In the genomic region with DNA sequence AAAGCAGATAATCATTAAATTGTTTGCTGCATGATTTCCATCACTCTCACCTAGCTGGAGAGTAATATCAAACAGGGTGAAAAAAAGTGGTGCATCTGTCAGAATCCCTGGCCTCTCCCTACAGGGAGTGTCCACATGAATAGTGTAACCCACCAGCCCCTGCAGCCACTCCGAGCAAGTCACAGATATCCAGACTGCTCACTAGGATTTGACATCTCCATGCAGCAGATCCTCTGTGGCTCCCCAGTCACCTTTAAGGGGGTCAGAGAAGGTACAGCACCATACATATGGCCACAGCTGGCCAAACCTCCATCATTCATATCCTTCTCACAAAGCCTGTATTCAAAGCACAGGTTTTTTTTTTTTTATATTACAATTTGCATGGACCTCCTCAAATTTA, we compare ENCODE assay signal across 13 cellular contexts.
DNase-seq lines count a peak whose midpoint lies in the region; ATAC-seq and TF ChIP-seq lines count a peak whose summit lies in the region.
"Had no signal": no experiment of that assay in that cellular context is flagged by ENCODE, and none has a peak within 500 bp of the region (broad histone marks: within the 10 kb centered on the region; RNA-seq: fewer than 3 reads in every experiment).

No MANE protein-coding gene starts in this region.

- no peaks in the 10 kb centered on the region for H3K27me3 Mint-ChIP-seq in activated T-cell treated with anti-CD3 and anti-CD28 coated beads, Interleukin-2, amount 50 U/mL, for 24 hours
- no peaks in the 10 kb centered on the region for H3K27me3 Mint-ChIP-seq in CD8-positive, alpha-beta T cell (ENCODE audit: low read depth)
- no peaks in the 10 kb centered on the region for H3K27me3 Mint-ChIP-seq in central memory CD8-positive, alpha-beta T cell
- H3K27me3 Mint-ChIP-seq in stimulated activated memory B cell treated with anti-CD40 and anti-IgM and Interleukin-4, amounts not matched to agents 10 μg/mL and 1 μg/mL and 100 μg/mL, for 72 hours, result no peaks in the 10 kb centered on the region

- TF ChIP-seq EP300 in tibial nerve (IDR thresholded peaks at IDR 0.05), result no peak

- no peaks in the 10 kb centered on the region for H3K27me3 ChIP-seq in CD8-positive, alpha-beta T cell (ENCODE audit: insufficient read depth, low read length)
- no peaks in the 10 kb centered on the region for H3K27me3 ChIP-seq in tibial nerve
- H3K27me3 ChIP-seq: BLaER1 had no signal

- CTCF ChIA-PET in CD8-positive, alpha-beta T cell (lab: Charles Lee), result no interaction called here

- H3K4me3 ChIP-seq in CD8-positive, alpha-beta T cell (ENCODE audit: low read depth, low read length), result no peak overlapping the region
- H3K4me3 ChIP-seq in tibial nerve, result no peak overlapping the region
- H3K4me3 ChIP-seq: BLaER1, GM12878 had no signal

- H3K27ac ChIP-seq in CD8-positive, alpha-beta T cell (ENCODE audit: low read depth, low read length), result no peak overlapping the region
- no peak overlapping the region for H3K27ac ChIP-seq in tibial nerve
- H3K27ac ChIP-seq: BLaER1 had no signal

- peak overlapping the region; percentile 44 for H3K27ac Mint-ChIP-seq in activated T-cell treated with anti-CD3 and anti-CD28 coated beads, Interleukin-2, amount 50 U/mL, for 24 hours
- peak overlapping the region; percentile 77 for H3K27ac Mint-ChIP-seq in CD8-positive, alpha-beta T cell
- H3K27ac Mint-ChIP-seq in central memory CD8-positive, alpha-beta T cell (ENCODE audit: low read depth), result peak overlapping the region; percentile 44
- no peak overlapping the region for H3K27ac Mint-ChIP-seq in stimulated activated memory B cell treated with anti-CD40 and anti-IgM and Interleukin-4, amounts not matched to agents 10 μg/mL and 1 μg/mL and 100 μg/mL, for 72 hours

- peaks cover 54% of the 10 kb centered on the region for H3K4me1 Mint-ChIP-seq in activated T-cell treated with anti-CD3 and anti-CD28 coated beads, Interleukin-2, amount 50 U/mL, for 24 hours (ENCODE audit: low read depth)
- peaks cover 33% of the 10 kb centered on the region for H3K4me1 Mint-ChIP-seq in CD8-positive, alpha-beta T cell (ENCODE audit: low read depth)
- peaks cover 51% of the 10 kb centered on the region for H3K4me1 Mint-ChIP-seq in central memory CD8-positive, alpha-beta T cell
- H3K4me1 Mint-ChIP-seq in stimulated activated memory B cell treated with anti-CD40 and anti-IgM and Interleukin-4, amounts not matched to agents 10 μg/mL and 1 μg/mL and 100 μg/mL, for 72 hours, result no peaks in the 10 kb centered on the region

- no peaks in the 10 kb centered on the region for H3K9me3 Mint-ChIP-seq in activated T-cell treated with anti-CD3 and anti-CD28 coated beads, Interleukin-2, amount 50 U/mL, for 24 hours
- H3K9me3 Mint-ChIP-seq in CD8-positive, alpha-beta T cell, result no peaks in the 10 kb centered on the region
- H3K9me3 Mint-ChIP-seq in central memory CD8-positive, alpha-beta T cell, result no peaks in the 10 kb centered on the region
- no peaks in the 10 kb centered on the region for H3K9me3 Mint-ChIP-seq in stimulated activated memory B cell treated with anti-CD40 and anti-IgM and Interleukin-4, amounts not matched to agents 10 μg/mL and 1 μg/mL and 100 μg/mL, for 72 hours

- TF ChIP-seq CTCF in CD8-positive, alpha-beta T cell (IDR thresholded peaks at IDR 0.05), result no peak
- no peak for TF ChIP-seq CTCF in tibial nerve (IDR thresholded peaks at IDR 0.05)

- intact Hi-C loops in CD8-positive, alpha-beta T cell (cut with DNase I, micrococcal nuclease), result no loop called here

- 94 to 100% methylated on average over 1 of the region's 1 CpG for WGBS in tibial nerve, 2 donors

- POLR2A ChIA-PET in CD8-positive, alpha-beta T cell (lab: Charles Lee), result no interaction called here

- peaks cover 13% of the 10 kb centered on the region for H3K4me1 ChIP-seq in CD8-positive, alpha-beta T cell (ENCODE audit: insufficient read depth, low read length)
- no peaks in the 10 kb centered on the region for H3K4me1 ChIP-seq in tibial nerve

- H3K9me3 ChIP-seq in CD8-positive, alpha-beta T cell (ENCODE audit: low read length), result no peaks in the 10 kb centered on the region
- H3K9me3 ChIP-seq in tibial nerve, result no peaks in the 10 kb centered on the region
- H3K9me3 ChIP-seq: BLaER1 had no signal

- H3K4me3 Mint-ChIP-seq in activated T-cell treated with anti-CD3 and anti-CD28 coated beads, Interleukin-2, amount 50 U/mL, for 24 hours, result no peak overlapping the region
- H3K4me3 Mint-ChIP-seq in CD8-positive, alpha-beta T cell, result no peak overlapping the region
- H3K4me3 Mint-ChIP-seq in central memory CD8-positive, alpha-beta T cell, result no peak overlapping the region
- H3K4me3 Mint-ChIP-seq in stimulated activated memory B cell treated with anti-CD40 and anti-IgM and Interleukin-4, amounts not matched to agents 10 μg/mL and 1 μg/mL and 100 μg/mL, for 72 hours, result no peak overlapping the region

- peaks cover 22% of the 10 kb centered on the region for H3K36me3 ChIP-seq in CD8-positive, alpha-beta T cell (ENCODE audit: insufficient read depth, low read length)
- no peaks in the 10 kb centered on the region for H3K36me3 ChIP-seq in tibial nerve
- H3K36me3 ChIP-seq: BLaER1 had no signal

- DNase-seq in activated T-cell treated with anti-CD3 and anti-CD28 coated beads, Interleukin-2, amount 50 U/mL, for 24 hours, result no peak
- no peak for DNase-seq in activated T-cell treated with anti-CD3 and anti-CD28 coated beads, Interleukin-2, amount 50 U/mL, for 1 hour
- no peak for DNase-seq in CD8-positive, alpha-beta T cell
- no peak for DNase-seq in central memory CD8-positive, alpha-beta T cell (ENCODE audit: low spot score in 2 of 2)
- no peak for DNase-seq in tibial nerve (ENCODE audit: low spot score in 2 of 2)
- DNase-seq: 8988T, AML-193, DMS79 had no signal

- H3K36me3 Mint-ChIP-seq in activated T-cell treated with anti-CD3 and anti-CD28 coated beads, Interleukin-2, amount 50 U/mL, for 24 hours (ENCODE audit: low read depth), result peaks cover 90% of the 10 kb centered on the region
- peaks cover 78% of the 10 kb centered on the region for H3K36me3 Mint-ChIP-seq in CD8-positive, alpha-beta T cell
- peaks cover 30% of the 10 kb centered on the region for H3K36me3 Mint-ChIP-seq in central memory CD8-positive, alpha-beta T cell (ENCODE audit: insufficient read depth)
- H3K36me3 Mint-ChIP-seq in stimulated activated memory B cell treated with anti-CD40 and anti-IgM and Interleukin-4, amounts not matched to agents 10 μg/mL and 1 μg/mL and 100 μg/mL, for 72 hours, result no peaks in the 10 kb centered on the region

- no peak for TF ChIP-seq POLR2A in tibial nerve (IDR thresholded peaks at IDR 0.05)

- no peak for ATAC-seq in CD8-positive, alpha-beta T cell
- ATAC-seq in central memory CD8-positive, alpha-beta T cell (replicated peaks; ENCODE audit: extremely low read depth, poor library complexity, severe bottlenecking), result no peak
- ATAC-seq in stimulated activated memory B cell treated with anti-CD40 and anti-IgM and Interleukin-4, amounts not matched to agents 10 μg/mL and 1 μg/mL and 100 μg/mL, for 72 hours, result peak; percentile 20
- no peak for ATAC-seq in HG03565 (IDR thresholded peaks at IDR 0.05; ENCODE audit: unreplicated experiment)
- ATAC-seq: GM12878, HCT116 had no signal
